Comparison of ENCODE assay signal across 34 cellular contexts in the genomic region with DNA sequence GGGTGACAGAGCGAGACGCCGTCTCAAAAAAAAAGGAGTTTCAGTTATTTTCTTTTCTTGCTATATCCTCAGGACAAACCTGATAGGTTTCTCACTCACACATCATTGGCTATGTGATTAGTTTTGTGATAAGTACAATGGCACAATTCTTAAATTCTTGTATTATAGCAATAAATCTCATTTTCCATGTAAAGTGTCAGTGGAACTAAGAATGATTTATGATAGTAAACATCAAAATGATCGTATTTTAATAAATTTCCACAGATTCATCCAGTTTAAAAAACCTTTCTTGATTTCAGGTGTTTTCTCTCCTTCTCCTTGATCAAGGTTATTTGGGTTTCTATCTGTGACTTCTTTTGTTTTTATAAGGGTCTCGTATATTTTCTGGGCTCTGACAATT.
"Had no signal": no experiment of that assay in that cellular context is flagged by ENCODE, and none has a peak within 500 bp of the region (broad histone marks: within the 10 kb centered on the region; RNA-seq: fewer than 3 reads in every experiment).

No MANE protein-coding gene starts in this region.

- H3K27ac ChIP-seq: adrenal gland, ascending aorta, body of pancreas, brain microvascular endothelial cell, breast epithelium, cardiac muscle cell had no signal

- H3K9me3 ChIP-seq: adrenal gland, ascending aorta, body of pancreas, breast epithelium had no signal

- DNase-seq: activated effector memory CD4-positive, alpha-beta T cell treated with anti-CD3 and anti-CD28 coated beads, Interleukin-2, amount 50 U/mL, for 16 hours; activated effector memory CD4-positive, alpha-beta T cell treated with Interleukin-2 at 50 U/mL for 16 hours; activated gamma-delta T cell; activated gamma-delta T cell treated with Interleukin-2 at 50 U/mL for 16 hours; activated naive CD4-positive, alpha-beta T cell; activated naive CD4-positive, alpha-beta T cell treated with anti-CD3 and anti-CD28 coated beads for 36 hours; activated naive CD4-positive, alpha-beta T cell treated with anti-CD3 and anti-CD28 coated beads, Interleukin-2, amount 10 ng/mL, durations not matched to agents 7 days and 5 days; activated naive CD4-positive, alpha-beta T cell treated with anti-CD3 and anti-CD28 coated beads, Interleukin-2, amount 50 U/mL, for 16 hours; activated naive CD4-positive, alpha-beta T cell treated with Interleukin-2 at 50 U/mL for 16 hours; activated naive CD8-positive, alpha-beta T cell treated with anti-CD3 and anti-CD28 coated beads for 36 hours; activated naive CD8-positive, alpha-beta T cell treated with anti-CD3 and anti-CD28 coated beads, Interleukin-2, amount 10 ng/mL, durations not matched to agents 7 days and 5 days; activated naive CD8-positive, alpha-beta T cell treated with anti-CD3 and anti-CD28 coated beads, Interleukin-2, amount 50 U/mL, for 24 hours; activated T-cell treated with anti-CD3 and anti-CD28 coated beads, Interleukin-2, amount 50 U/mL, for 1 hour; activated T-cell treated with anti-CD3 and anti-CD28 coated beads, Interleukin-2, amount 50 U/mL, for 24 hours; activated T-cell treated with anti-CD3 and anti-CD28 coated beads, Interleukin-2, amount 50 U/mL, for 4 hours; activated T-cell treated with anti-CD3 and anti-CD28 coated beads, Interleukin-2, amount 50 U/mL, for 48 hours; activated T-cell treated with anti-CD3 and anti-CD28 coated beads, Interleukin-2, amount 50 U/mL, for 72 hours; adrenal gland; amniotic stem cell; amygdala; anterior cingulate cortex; aorta; body of pancreas; brain microvascular endothelial cell; caudate nucleus; central memory CD4-positive, alpha-beta T cell; cerebellar nuclear complex had no signal

- ATAC-seq: activated naive CD4-positive, alpha-beta T cell treated with anti-CD3 and anti-CD28 coated beads, Interleukin-2, amount 50 U/mL, for 72 hours; activated naive CD8-positive, alpha-beta T cell treated with anti-CD3 and anti-CD28 coated beads, Interleukin-2, amount 50 U/mL, for 24 hours; activated T-cell treated with anti-CD3 and anti-CD28 coated beads, Interleukin-2, amount 50 U/mL, for 4 hours; activated T-cell treated with anti-CD3 and anti-CD28 coated beads, Interleukin-2, amount 50 U/mL, for 72 hours; activated T-helper 17 cell treated with anti-CD3 and anti-CD28 coated beads, Interleukin-2, amount 50 U/mL, for 72 hours; body of pancreas had no signal

- H3K4me3 ChIP-seq: adrenal gland, ascending aorta, body of pancreas, breast epithelium, cardiac muscle cell had no signal

- H3K27me3 ChIP-seq: adrenal gland, ascending aorta, body of pancreas, brain microvascular endothelial cell, breast epithelium, cardiac muscle cell had no signal

- H3K36me3 ChIP-seq: adrenal gland, ascending aorta, brain microvascular endothelial cell, breast epithelium, cardiac muscle cell had no signal

- FAIRE-seq: astrocyte, bronchial epithelial cell had no signal

- H3K4me1 ChIP-seq: ascending aorta, breast epithelium had no signal
